Comparison of ENCODE assay signal across 8 cellular contexts in the genomic region with DNA sequence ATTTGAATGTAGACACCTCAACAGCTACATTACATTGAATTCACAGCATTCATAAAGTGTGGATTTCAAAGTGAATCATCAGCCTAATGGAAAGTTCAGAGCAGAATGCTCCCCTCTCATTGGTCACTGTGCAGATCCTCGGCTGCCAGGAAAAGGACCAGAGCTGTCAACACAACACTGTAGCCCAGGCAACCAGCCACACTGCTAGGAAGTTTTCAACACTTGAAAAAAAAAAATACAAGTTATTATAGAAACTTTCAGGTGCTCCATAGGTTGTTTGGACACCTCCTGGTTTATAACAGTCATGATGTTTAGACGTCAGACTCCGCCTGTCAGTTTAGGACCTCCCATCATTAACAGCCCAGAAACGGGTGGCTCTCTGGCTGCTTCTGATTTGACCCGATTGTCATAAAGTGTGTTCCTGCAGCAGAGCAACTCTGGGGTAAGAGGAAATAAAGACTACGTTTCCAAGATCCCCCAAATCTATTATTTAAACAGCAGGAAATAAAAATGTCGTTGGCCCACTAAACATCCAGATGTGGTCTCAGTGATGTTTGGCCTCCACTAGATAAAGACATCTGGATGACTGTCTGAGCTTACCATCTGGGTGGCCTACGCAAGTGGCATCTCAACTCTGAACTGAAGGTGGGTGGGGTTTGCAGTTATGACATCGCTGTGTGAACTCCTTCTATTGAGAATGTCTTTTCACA.
A peak's percentile ranks its signal among the peaks of the same experiment; 100 is the strongest.
DNase-seq lines count a peak whose midpoint lies in the region; ATAC-seq, FAIRE-seq and TF ChIP-seq lines count a peak whose summit lies in the region.

No MANE protein-coding gene starts in this region.

- H3K4me3 ChIP-seq in SK-N-SH (ENCODE audit: low read depth in 2 of 2, low read length in 1 of 2), result no peak overlapping the region
- H3K4me3 ChIP-seq in esophagus squamous epithelium, result no peak overlapping the region
- no peak overlapping the region for H3K4me3 ChIP-seq in pancreas

- H3K9me3 ChIP-seq in SK-N-SH (no peaks in the 10 kb centered on the region), esophagus squamous epithelium (no peaks in the 10 kb centered on the region), pancreas (no peaks in the 10 kb centered on the region)

- peaks cover 12% of the 10 kb centered on the region for H3K4me1 Mint-ChIP-seq in mesothelial cell of epicardium

- H3K4me3 Mint-ChIP-seq in mesothelial cell of epicardium, result no peak overlapping the region

- H3K27ac Mint-ChIP-seq in mesothelial cell of epicardium, result no peak overlapping the region

- H3K27ac ChIP-seq in SK-N-SH (ENCODE audit: low read depth in 2 of 2, low read length in 1 of 2), result peak overlapping the region in 1 of 2 experiments; percentile 50; a peak in 2 of 4 replicates
- H3K27ac ChIP-seq in esophagus squamous epithelium, result peak overlapping the region; percentile 1 to 44 (median 34)
- H3K27ac ChIP-seq in pancreas, result no peak overlapping the region

- no peaks in the 10 kb centered on the region for H3K9me2 ChIP-seq in SK-N-SH

- intact Hi-C loops in esophagus squamous epithelium (cut with DNase I), result no loop called here
- intact Hi-C loops in pancreas (cut with DNase I), result no loop called here

- no peaks in the 10 kb centered on the region for H3K27me3 Mint-ChIP-seq in mesothelial cell of epicardium (ENCODE audit: low read depth)

- no peaks in the 10 kb centered on the region for H4K20me1 ChIP-seq in SK-N-SH (ENCODE audit: insufficient read depth)

- no peak overlapping the region for H3K9ac ChIP-seq in SK-N-SH

- H3K9me3 Mint-ChIP-seq in mesothelial cell of epicardium, result no peaks in the 10 kb centered on the region

- no peaks in the 10 kb centered on the region for H3K79me2 ChIP-seq in SK-N-SH (ENCODE audit: insufficient read depth)

- no peak overlapping the region for H3K4me2 ChIP-seq in SK-N-SH

- peaks cover 9 to 10% of the 10 kb centered on the region in 2 experiments; a peak in 3 of 4 replicates for H3K4me1 ChIP-seq in SK-N-SH (ENCODE audit: control insufficient read depth in 1 of 2, insufficient read depth in 2 of 2, low read depth in 1 of 2, low read length in 1 of 2)
- peaks cover 0 to 39% (median 5%) of the 10 kb centered on the region in 3 donors for H3K4me1 ChIP-seq in esophagus squamous epithelium
- no peaks in the 10 kb centered on the region for H3K4me1 ChIP-seq in pancreas

- H3K36me3 ChIP-seq in SK-N-SH (replicated peaks in 1 of 2; ENCODE audit: control insufficient read depth in 1 of 2, insufficient read depth in 2 of 2, low read length in 1 of 2), result no peaks in the 10 kb centered on the region
- no peaks in the 10 kb centered on the region for H3K36me3 ChIP-seq in esophagus squamous epithelium
- no peaks in the 10 kb centered on the region for H3K36me3 ChIP-seq in pancreas

- peaks cover 5% of the 10 kb centered on the region for H3F3A ChIP-seq in SK-N-SH (replicated peaks; ENCODE audit: insufficient read depth)

- H3K36me3 Mint-ChIP-seq in mesothelial cell of epicardium, result no peaks in the 10 kb centered on the region

- no peak for TF ChIP-seq CTCF in SK-N-SH (IDR thresholded peaks at IDR 0.05)
- no peak for TF ChIP-seq CTCF in esophagus squamous epithelium (IDR thresholded peaks at IDR 0.05)
- no peak for TF ChIP-seq CTCF in pancreas (IDR thresholded peaks at IDR 0.05)
- TF ChIP-seq CTCF in mesothelial cell of epicardium (IDR thresholded peaks at IDR 0.05; ENCODE audit: unreplicated experiment), result no peak

- H3K27me3 ChIP-seq in SK-N-SH (ENCODE audit: insufficient read depth), result no peaks in the 10 kb centered on the region
- no peaks in the 10 kb centered on the region for H3K27me3 ChIP-seq in esophagus squamous epithelium
- no peaks in the 10 kb centered on the region for H3K27me3 ChIP-seq in pancreas

- H2AFZ ChIP-seq in SK-N-SH (ENCODE audit: low read depth), result no peak overlapping the region

- TF ChIP-seq POLR2A in esophagus squamous epithelium (IDR thresholded peaks at IDR 0.05), result no peak

- 80% methylated on average over 9 of the region's 9 CpGs for WGBS in SK-N-SH (ENCODE audit: low lambda C conversion rate)
- 47 to 54% methylated on average over 9 of the region's 9 CpGs for WGBS in esophagus squamous epithelium, 2 donors
- 78 to 86% methylated on average over 9 of the region's 9 CpGs for WGBS in pancreas, 2 donors

- no peak for TF ChIP-seq EP300 in SK-N-SH (IDR thresholded peaks at IDR 0.05; ENCODE audit: borderline replicate concordance in 1 of 2, low read depth in 1 of 2, low read length in 1 of 2)

- DNase-seq in H4 (ENCODE audit: low spot score) (peak; percentile 40), SK-N-SH (no peak), esophagus squamous epithelium (lab: John Stamatoyannopoulos, UW) (no peak), pancreas (no peak), HuH-7 (ENCODE audit: low spot score) (no peak), mesothelial cell of epicardium (ENCODE audit: low spot score in 2 of 2, unreplicated experiment in 2 of 2) (no peak)

- CTCF ChIA-PET in SK-N-SH (lab: Yijun Ruan, JAX), result interaction anchor here (1.2 kb wide), 1 partner anchor 13 kb away, joined by 3 read pairs; no protein-coding TSS in a partner anchor

- POLR2A ChIA-PET in SK-N-SH (lab: Yijun Ruan, JAX), result no interaction called here

- ATAC-seq in pancreas, result peak in 3 of 4 donors; percentile 53 to 84 (median 59)
- no peak for ATAC-seq in HG03565 (IDR thresholded peaks at IDR 0.05; ENCODE audit: unreplicated experiment)
- no peak for ATAC-seq in HG03432 (IDR thresholded peaks at IDR 0.05; ENCODE audit: unreplicated experiment)

- FAIRE-seq in pancreas (lab: Jason Lieb, UNC), result peak; percentile 82

- no peak for TF ChIP-seq RAD21 in SK-N-SH (IDR thresholded peaks at IDR 0.05; ENCODE audit: low read length)

TF ChIP-seq in SK-N-SH, 30 proteins besides CTCF, POLR2A, EP300 and RAD21:
- TF ChIP-seq RFX5 (IDR thresholded peaks at IDR 0.05; ENCODE audit: low read length) (no peak), YY1 (IDR thresholded peaks at IDR 0.05; ENCODE audit: low read depth) (no peak), MEF2A (IDR thresholded peaks at IDR 0.05; ENCODE audit: borderline replicate concordance, low read depth) (no peak), SMC3 (IDR thresholded peaks at IDR 0.05; ENCODE audit: low read depth, low read length) (no peak), RCOR1 (IDR thresholded peaks at IDR 0.05; ENCODE audit: low read length) (no peak), GATA2 (CRISPR knock-in tag; IDR thresholded peaks at IDR 0.05) (no peak), FOXJ3 (CRISPR knock-in tag; IDR thresholded peaks at IDR 0.05) (no peak), GABPA (IDR thresholded peaks at IDR 0.05; ENCODE audit: low read depth) (no peak), FOSL2 (IDR thresholded peaks at IDR 0.05; ENCODE audit: borderline replicate concordance, low read depth) (peak; percentile 33; the same call in 1 of the 2 replicates), ELF1 (IDR thresholded peaks at IDR 0.05) (no peak), EZH2phosphoT487 (IDR thresholded peaks at IDR 0.05; ENCODE audit: borderline replicate concordance, low read depth) (no peak), NFIC (IDR thresholded peaks at IDR 0.05; ENCODE audit: borderline replicate concordance) (no peak), FOXM1 (IDR thresholded peaks at IDR 0.05; ENCODE audit: low read depth) (no peak), TEAD4 (IDR thresholded peaks at IDR 0.05; ENCODE audit: borderline replicate concordance, insufficient read depth) (no peak), TAF1 (IDR thresholded peaks at IDR 0.05; ENCODE audit: borderline replicate concordance, low read depth, low read length) (no peak), POLR2AphosphoS5 (IDR thresholded peaks at IDR 0.05; ENCODE audit: low read depth, low read length) (no peak)
- TF ChIP-seq, protein P1, sequence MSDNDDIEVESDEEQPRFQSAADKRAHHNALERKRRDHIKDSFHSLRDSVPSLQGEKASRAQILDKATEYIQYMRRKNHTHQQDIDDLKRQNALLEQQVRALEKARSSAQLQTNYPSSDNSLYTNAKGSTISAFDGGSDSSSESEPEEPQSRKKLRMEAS (IDR thresholded peaks at IDR 0.05; ENCODE audit: low read depth), result no peak
- TF ChIP-seq, protein P2, sequence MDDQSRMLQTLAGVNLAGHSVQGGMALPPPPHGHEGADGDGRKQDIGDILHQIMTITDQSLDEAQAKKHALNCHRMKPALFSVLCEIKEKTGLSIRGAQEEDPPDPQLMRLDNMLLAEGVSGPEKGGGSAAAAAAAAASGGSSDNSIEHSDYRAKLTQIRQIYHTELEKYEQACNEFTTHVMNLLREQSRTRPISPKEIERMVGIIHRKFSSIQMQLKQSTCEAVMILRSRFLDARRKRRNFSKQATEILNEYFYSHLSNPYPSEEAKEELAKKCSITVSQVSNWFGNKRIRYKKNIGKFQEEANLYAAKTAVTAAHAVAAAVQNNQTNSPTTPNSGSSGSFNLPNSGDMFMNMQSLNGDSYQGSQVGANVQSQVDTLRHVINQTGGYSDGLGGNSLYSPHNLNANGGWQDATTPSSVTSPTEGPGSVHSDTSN (IDR thresholded peaks at IDR 0.05), result peak; percentile 45
TF ChIP-seq in SK-N-SH: peak in this region for 2.

Comparison
In these comparisons a context has a peak if more than half of its experiments do, and no peak if none do; other contexts are left out.
1. H3K27ac ChIP-seq: peak in esophagus squamous epithelium (4 of 4); none in pancreas (0 of 4).
2. ATAC-seq: peak in pancreas (3 of 4); none in HG03565 (single experiment) and HG03432 (single experiment).